In the genomic region with DNA sequence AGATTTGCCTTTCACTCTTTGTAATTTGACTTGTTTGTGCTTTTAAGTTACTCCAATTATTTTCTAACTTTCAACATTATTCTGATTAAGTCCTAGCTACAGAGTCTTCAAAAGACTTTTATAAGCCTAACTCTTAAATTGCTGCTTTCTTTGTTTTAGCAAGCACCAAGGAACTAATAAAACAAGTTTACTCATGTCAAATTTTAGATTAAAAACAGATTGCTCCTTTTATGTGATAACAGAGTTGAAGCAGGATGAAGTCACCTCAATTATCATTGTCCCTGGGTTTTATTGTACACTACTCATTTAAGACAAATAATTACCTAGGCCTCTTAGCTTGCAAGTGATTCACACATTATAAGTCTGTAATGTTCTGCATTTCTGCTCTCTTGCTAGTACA, we compare ENCODE assay signal across 31 cellular contexts.
DNase-seq lines count a peak whose midpoint lies in the region; ATAC-seq and TF ChIP-seq lines count a peak whose summit lies in the region.
"Had no signal": no experiment of that assay in that cellular context is flagged by ENCODE, and none has a peak within 500 bp of the region (broad histone marks: within the 10 kb centered on the region; RNA-seq: fewer than 3 reads in every experiment).

No MANE protein-coding gene starts in this region.

- no peak for TF ChIP-seq EP300 in sigmoid colon (IDR thresholded peaks at IDR 0.05)

- H3K9me3 ChIP-seq in sigmoid colon: no peaks in the 10 kb centered on the region
- H3K9me3 ChIP-seq: A549, colonic mucosa, pancreas, upper lobe of right lung had no signal

- no peaks in the 10 kb centered on the region for H3K4me1 ChIP-seq in sigmoid colon
- H3K4me1 ChIP-seq: A549, colonic mucosa, pancreas, upper lobe of right lung had no signal

- H3K36me3 ChIP-seq in sigmoid colon: no peaks in the 10 kb centered on the region
- H3K36me3 ChIP-seq: colonic mucosa, pancreas, upper lobe of right lung had no signal

- H3K4me3 ChIP-seq in sigmoid colon: no peak overlapping the region
- H3K4me3 ChIP-seq: A549, colonic mucosa, pancreas, smooth muscle cell, upper lobe of right lung had no signal

- TF ChIP-seq POLR2A in sigmoid colon (IDR thresholded peaks at IDR 0.05): no peak

- no peak for TF ChIP-seq CTCF in sigmoid colon (IDR thresholded peaks at IDR 0.05)

- no peaks in the 10 kb centered on the region for H3K27me3 ChIP-seq in sigmoid colon
- H3K27me3 ChIP-seq: colonic mucosa, pancreas, upper lobe of right lung had no signal

- H3K27ac ChIP-seq in sigmoid colon: no peak overlapping the region
- H3K27ac ChIP-seq: A549, colonic mucosa, pancreas, upper lobe of right lung had no signal

- ATAC-seq in GM18502 (IDR thresholded peaks at IDR 0.05; ENCODE audit: poor library complexity, unreplicated experiment) (no peak), HG02678 (IDR thresholded peaks at IDR 0.05; ENCODE audit: unreplicated experiment) (no peak)
- ATAC-seq: A549; activated CD8-positive, alpha-beta memory T cell treated with anti-CD3 and anti-CD28 coated beads, Interleukin-2, amount 10 ng/mL, durations not matched to agents 7 days and 5 days; activated T-cell treated with anti-CD3 and anti-CD28 coated beads, Interleukin-2, amount 50 U/mL, for 4 hours; CD8-positive, alpha-beta T cell; HCT116; pancreas; Right ventricle myocardium inferior; stimulated activated naive CD8-positive, alpha-beta T cell treated with anti-CD3 and anti-CD28 coated beads, Interleukin-15, Interleukin-2, amounts not matched to agents 100 U/mL and 50 U/mL, for 24 hours; T-helper 17 cell; upper lobe of right lung had no signal

- DNase-seq in NCI-H510A treated with DMSO at 0.1 percent for 48 hours (lab: John Stamatoyannopoulos, UW): peak; percentile 35
- no peak for DNase-seq in NCI-H510A (lab: John Stamatoyannopoulos, UW)
- peak; percentile 54 for DNase-seq in NCI-H1417 treated with DMSO at 0.1 percent for 48 hours (lab: John Stamatoyannopoulos, UW)
- DNase-seq in NCI-H774 (lab: John Stamatoyannopoulos, UW): peak; percentile 51
- no peak for DNase-seq in NCI-H1048 (lab: John Stamatoyannopoulos, UW)
- no peak for DNase-seq in sigmoid colon
- DNase-seq: activated CD4-positive, alpha-beta T cell treated with anti-CD3 and anti-CD28 coated beads, Interleukin-2, amount 50 U/mL, for 4 hours; activated CD8-positive, alpha-beta memory T cell treated with anti-CD3 and anti-CD28 coated beads, Interleukin-2, amount 10 ng/mL, durations not matched to agents 7 days and 5 days; activated gamma-delta T cell; activated naive CD8-positive, alpha-beta T cell treated with anti-CD3 and anti-CD28 coated beads, Interleukin-2, amount 10 ng/mL, durations not matched to agents 7 days and 5 days; activated T-cell treated with anti-CD3 and anti-CD28 coated beads, Interleukin-2, amount 50 U/mL, for 4 hours; CD8-positive, alpha-beta T cell; colonic mucosa; effector CD4-positive, alpha-beta T cell; hypothalamus; immature natural killer cell; Karpas-422; mesenchymal stem cell; NCI-H2081 treated with DMSO at 0.1 percent for 48 hours; NCI-H446; NK-92 treated with Interleukin-12 subunit alpha and Interleukin-12 subunit beta, amount 100 ng/mL, for 24 hours; pancreas; stimulated activated naive CD8-positive, alpha-beta T cell treated with anti-CD3 and anti-CD28 coated beads, Interleukin-15, Interleukin-2, amounts not matched to agents 100 U/mL and 50 U/mL, for 24 hours; T-helper 17 cell; upper lobe of right lung had no signal

- intact Hi-C loops in sigmoid colon (cut with DNase I): no loop called here

Comparison
In these comparisons a context has a peak if more than half of its experiments do, and no peak if none do; other contexts are left out.
1. DNase-seq: peak in NCI-H510A treated with DMSO at 0.1 percent for 48 hours (single experiment), NCI-H1417 treated with DMSO at 0.1 percent for 48 hours (single experiment) and NCI-H774 (single experiment); none in NCI-H510A (single experiment), NCI-H1048 (single experiment) and sigmoid colon (single experiment).